ENCODE assay signal across 23 cellular contexts in genomic region chr15:89387140-89387903, GRCh38.
"Had no signal": no experiment of that assay in that cellular context is flagged by ENCODE, and none has a peak within 500 bp of the region (broad histone marks: within the 10 kb centered on the region; RNA-seq: fewer than 3 reads in every experiment).

No MANE protein-coding gene starts in this region.

- H3K27ac Mint-ChIP-seq: dendritic cell treated with granulocyte-macrophage colony-stimulating factor and Interleukin-4, amounts not matched to agents 40 ng/mL and 50 ng/mL, for 4 days; memory B cell; naive B cell; natural killer cell treated with Interleukin-12 subunit alpha and Interleukin-12 subunit beta and Interleukin-15 and Interleukin-18, amount 100 ng/mL, for 72 hours; stimulated activated naive CD8-positive, alpha-beta T cell treated with anti-CD3 and anti-CD28 coated beads, Interleukin-15, amount 100 ng/mL, for 72 hours had no signal

- H3K27ac ChIP-seq: colonic mucosa, prostate gland, right atrium auricular region, sigmoid colon, suprapubic skin, transverse colon, upper lobe of right lung, uterus had no signal

- H3K36me3 ChIP-seq: colonic mucosa, prostate gland, right atrium auricular region, sigmoid colon, suprapubic skin, transverse colon, upper lobe of right lung, uterus had no signal

- H3K9me3 ChIP-seq: colonic mucosa, prostate gland, right atrium auricular region, sigmoid colon, suprapubic skin, transverse colon, upper lobe of right lung, uterus had no signal

- H3K9me3 Mint-ChIP-seq: dendritic cell treated with granulocyte-macrophage colony-stimulating factor and Interleukin-4, amounts not matched to agents 40 ng/mL and 50 ng/mL, for 4 days; memory B cell; naive B cell; natural killer cell treated with Interleukin-12 subunit alpha and Interleukin-12 subunit beta and Interleukin-15 and Interleukin-18, amount 100 ng/mL, for 72 hours; neural crest cell; stimulated activated naive CD8-positive, alpha-beta T cell treated with anti-CD3 and anti-CD28 coated beads, Interleukin-15, amount 100 ng/mL, for 72 hours had no signal

- ATAC-seq: left lobe of liver; natural killer cell treated with Interleukin-12 subunit alpha and Interleukin-12 subunit beta and Interleukin-15 and Interleukin-18, amount 100 ng/mL, for 72 hours; stimulated activated naive CD8-positive, alpha-beta T cell treated with anti-CD3 and anti-CD28 coated beads, Interleukin-15, amount 100 ng/mL, for 72 hours; upper lobe of right lung had no signal

- H3K36me3 Mint-ChIP-seq: memory B cell; naive B cell; natural killer cell treated with Interleukin-12 subunit alpha and Interleukin-12 subunit beta and Interleukin-15 and Interleukin-18, amount 100 ng/mL, for 72 hours had no signal

- H3K4me3 ChIP-seq: colonic mucosa, lung, prostate gland, right atrium auricular region, sigmoid colon, suprapubic skin, transverse colon, upper lobe of right lung, uterus had no signal

- H3K4me1 Mint-ChIP-seq: memory B cell; naive B cell; stimulated activated naive CD8-positive, alpha-beta T cell treated with anti-CD3 and anti-CD28 coated beads, Interleukin-15, amount 100 ng/mL, for 72 hours had no signal

- DNase-seq: colonic mucosa; effector memory CD4-positive, alpha-beta T cell; head of caudate nucleus; naive B cell; sigmoid colon; stimulated activated CD4-positive, alpha-beta T cell treated with anti-CD3 and anti-CD28 coated beads, Interleukin-2, amount 100 ng/mL, for 48 hours; stimulated activated naive CD4-positive, alpha-beta T cell; stimulated activated naive CD8-positive, alpha-beta T cell treated with anti-CD3 and anti-CD28 coated beads, Interleukin-15, amount 100 ng/mL, for 72 hours; transverse colon; upper lobe of right lung; uterus had no signal

- H3K27me3 ChIP-seq: colonic mucosa, right atrium auricular region, uterus had no signal

- H3K4me1 ChIP-seq: colonic mucosa, prostate gland, right atrium auricular region, upper lobe of right lung, uterus had no signal

- H3K4me3 Mint-ChIP-seq: dendritic cell treated with granulocyte-macrophage colony-stimulating factor and Interleukin-4, amounts not matched to agents 40 ng/mL and 50 ng/mL, for 4 days; memory B cell; naive B cell; natural killer cell treated with Interleukin-12 subunit alpha and Interleukin-12 subunit beta and Interleukin-15 and Interleukin-18, amount 100 ng/mL, for 72 hours; neural crest cell; stimulated activated naive CD8-positive, alpha-beta T cell treated with anti-CD3 and anti-CD28 coated beads, Interleukin-15, amount 100 ng/mL, for 72 hours had no signal

- FAIRE-seq: endometrium, frontal cortex, keratinocyte had no signal
